In genomic region chr5:6780802-6781391, GRCh38 we compare ENCODE assay signal across 8 cellular contexts.
DNase-seq lines count a peak whose midpoint lies in the region; TF ChIP-seq lines count a peak whose summit lies in the region.

No MANE protein-coding gene starts in this region.

- H3K9me3 ChIP-seq in HEK293 (ENCODE audit: control insufficient read depth, insufficient read depth, low read depth, low read length): no peaks in the 10 kb centered on the region

- no peaks in the 10 kb centered on the region for H3K4me1 ChIP-seq in HEK293 (ENCODE audit: control insufficient read depth, insufficient read depth, low read length)

- peaks cover 3% of the 10 kb centered on the region in 2 experiments; a peak in 1 of 3 replicates for H3K36me3 ChIP-seq in HEK293 (ENCODE audit: control insufficient read depth in 2 of 2, insufficient read depth in 1 of 2, low read length in 2 of 2)

- TF ChIP-seq CTCF in HEK293 (tag by site-specific recombination; IDR thresholded peaks at IDR 0.05) (no peak), choroid plexus epithelial cell (conservative IDR thresholded peaks at IDR 0.05; ENCODE audit: low read depth, low read length) (peak; percentile 52)

- DNase-seq in NCI-H1092 treated with DMSO at 0.1 percent for 48 hours (lab: John Stamatoyannopoulos, UW) (peak; percentile 2), NCI-H1092 (lab: John Stamatoyannopoulos, UW) (no peak), NCI-H2171 treated with DMSO at 0.1 percent for 48 hours (lab: John Stamatoyannopoulos, UW) (peak; percentile 49), choroid plexus epithelial cell (ENCODE audit: low read depth) (peak; percentile 18), NCI-H345 treated with DMSO at 0.1 percent for 48 hours (lab: John Stamatoyannopoulos, UW; ENCODE audit: unreplicated experiment) (no peak), NCI-H774 (lab: John Stamatoyannopoulos, UW) (no peak)
- peak; percentile 60 for DNase-seq in stimulated activated CD8-positive, alpha-beta memory T cell treated with anti-CD3 and anti-CD28 coated beads, Interleukin-4, amount 100 ng/mL, for 48 hours

- no peak overlapping the region for H3K27ac ChIP-seq in HEK293 (ENCODE audit: extremely low read depth, low read depth, low read length)

- H3K4me3 ChIP-seq in HEK293 (ENCODE audit: low read depth, low read length) (no peak overlapping the region), choroid plexus epithelial cell (ENCODE audit: low read depth, low read length) (no peak overlapping the region)

- POLR2A ChIA-PET in HEK293 (lab: Yijun Ruan, JAX): no interaction called here

- CTCF ChIA-PET in HEK293 (lab: Yijun Ruan, JAX): interaction anchor here (0.5 to 6.8 kb wide), 9 partner anchors 12 to 1300 kb away, joined by 3 to 39 read pairs (median 4); no protein-coding TSS in a partner anchor

TF ChIP-seq in HEK293, 187 proteins besides CTCF, POLR2A, EP300 and RAD21:
- TF ChIP-seq MZF1 (tag by site-specific recombination; IDR thresholded peaks at IDR 0.05; ENCODE audit: borderline replicate concordance) (0 out of 2 replicates have a peak, but pooled peaks have one; percentile 49), ZNF654 (tag by site-specific recombination; IDR thresholded peaks at IDR 0.05; ENCODE audit: low read depth) (peak; percentile 36), HOXD13 (CRISPR knock-in tag; IDR thresholded peaks at IDR 0.05; ENCODE audit: borderline replicate concordance) (no peak), REPIN1 (tag by site-specific recombination; IDR thresholded peaks at IDR 0.05; ENCODE audit: low read depth) (no peak), SCRT1 (tag by site-specific recombination; IDR thresholded peaks at IDR 0.05; ENCODE audit: borderline replicate concordance) (no peak), ZNF580 (tag by site-specific recombination; IDR thresholded peaks at IDR 0.05) (0 out of 2 replicates have a peak, but pooled peaks have one; percentile 12)

Comparison
In these comparisons a context has a peak if more than half of its experiments do, and no peak if none do; other contexts are left out.
1. DNase-seq: peak in NCI-H1092 treated with DMSO at 0.1 percent for 48 hours (single experiment), NCI-H2171 treated with DMSO at 0.1 percent for 48 hours (single experiment), choroid plexus epithelial cell (single experiment) and stimulated activated CD8-positive, alpha-beta memory T cell treated with anti-CD3 and anti-CD28 coated beads, Interleukin-4, amount 100 ng/mL, for 48 hours (single experiment); none in NCI-H1092 (single experiment), NCI-H345 treated with DMSO at 0.1 percent for 48 hours (single experiment) and NCI-H774 (single experiment).